In the genomic region with DNA sequence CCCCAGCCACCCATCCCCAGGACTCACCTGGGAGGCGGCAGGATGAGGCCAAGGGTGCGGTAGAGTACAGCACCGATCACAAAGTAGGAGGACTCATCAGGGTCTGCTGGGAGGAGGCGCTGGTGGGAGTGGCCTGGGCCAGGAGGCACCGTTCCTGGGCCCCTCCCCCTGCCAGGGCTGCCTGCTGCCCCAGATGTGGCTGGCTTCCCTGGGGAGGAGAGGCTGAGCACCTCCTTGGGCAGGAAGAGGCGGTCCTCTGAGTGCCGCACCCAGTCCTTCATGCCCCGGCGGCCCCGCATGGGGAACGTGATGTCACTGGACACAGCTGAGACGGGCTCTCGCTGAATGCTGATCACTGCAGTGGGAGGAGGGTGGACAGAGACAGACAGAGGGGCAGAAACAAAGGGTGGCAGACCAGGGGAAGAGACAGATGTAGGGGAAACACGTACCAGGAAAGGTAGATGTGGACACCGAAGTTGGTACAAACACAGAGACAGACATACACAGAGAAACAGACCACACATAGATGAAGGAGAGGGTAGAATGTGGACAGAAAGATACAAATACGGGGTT, we compare ENCODE assay signal across 10 cellular contexts. TPM values are rescaled to one million over a fixed set of nuclear protein-coding genes. Genes with fewer than 3 reads are reported as not detected.
DNase-seq lines count a peak whose midpoint lies in the region; ATAC-seq and TF ChIP-seq lines count a peak whose summit lies in the region.
"Had no signal": no experiment of that assay in that cellular context is flagged by ENCODE, and none has a peak within 500 bp of the region (broad histone marks: within the 10 kb centered on the region; RNA-seq: fewer than 3 reads in every experiment).

No MANE protein-coding gene starts in this region.

- peak; percentile 65 for DNase-seq in activated CD4-positive, alpha-beta T cell treated with anti-CD3 and anti-CD28 coated beads, Interleukin-2, amount 10 ng/mL, durations not matched to agents 7 days and 5 days
- DNase-seq in central memory CD8-positive, alpha-beta T cell (ENCODE audit: low spot score in 2 of 2), result no peak
- DNase-seq in stimulated activated CD4-positive, alpha-beta T cell treated with anti-CD3 and anti-CD28 coated beads, Interleukin-4, amount 100 ng/mL, for 24 hours, result peak; percentile 34
- DNase-seq in NCI-H1105 treated with DMSO at 0.1 percent for 48 hours (lab: John Stamatoyannopoulos, UW), result no peak
- DNase-seq in NCI-H2171 treated with DMSO at 0.1 percent for 48 hours (lab: John Stamatoyannopoulos, UW), result no peak
- DNase-seq in progenitor cell of endocrine pancreas (ENCODE audit: low spot score, unreplicated experiment), result no peak
- DNase-seq: head of caudate nucleus, IMR-90 had no signal

- ATAC-seq in central memory CD8-positive, alpha-beta T cell (replicated peaks; ENCODE audit: extremely low read depth, poor library complexity, severe bottlenecking), result peak; percentile 35
- no peak for ATAC-seq in HG02981 (IDR thresholded peaks at IDR 0.05; ENCODE audit: unreplicated experiment)

- H3K4me3 Mint-ChIP-seq in IgD-negative memory B cell, result peak overlapping the region in 3 of 4 donors; percentile 1 to 68 (median 58)
- no peak overlapping the region for H3K4me3 Mint-ChIP-seq in activated CD4-positive, alpha-beta T cell treated with anti-CD3 and anti-CD28 coated beads, Interleukin-2, amount 10 ng/mL, durations not matched to agents 7 days and 5 days
- no peak overlapping the region for H3K4me3 Mint-ChIP-seq in central memory CD8-positive, alpha-beta T cell
- H3K4me3 Mint-ChIP-seq in progenitor cell of endocrine pancreas (ENCODE audit: low read depth), result no peak overlapping the region

- H3K9me3 Mint-ChIP-seq in IgD-negative memory B cell, result no peaks in the 10 kb centered on the region
- H3K9me3 Mint-ChIP-seq in activated CD4-positive, alpha-beta T cell treated with anti-CD3 and anti-CD28 coated beads, Interleukin-2, amount 10 ng/mL, durations not matched to agents 7 days and 5 days, result no peaks in the 10 kb centered on the region
- H3K9me3 Mint-ChIP-seq in central memory CD8-positive, alpha-beta T cell, result no peaks in the 10 kb centered on the region
- no peaks in the 10 kb centered on the region for H3K9me3 Mint-ChIP-seq in progenitor cell of endocrine pancreas (ENCODE audit: low read depth)

- H3K27me3 Mint-ChIP-seq in IgD-negative memory B cell (peaks cover 1% of the 10 kb centered on the region), progenitor cell of endocrine pancreas (peaks cover 9% of the 10 kb centered on the region)
- H3K27me3 Mint-ChIP-seq in activated CD4-positive, alpha-beta T cell treated with anti-CD3 and anti-CD28 coated beads, Interleukin-2, amount 10 ng/mL, durations not matched to agents 7 days and 5 days, result no peaks in the 10 kb centered on the region
- no peaks in the 10 kb centered on the region for H3K27me3 Mint-ChIP-seq in central memory CD8-positive, alpha-beta T cell

- peaks cover 2% of the 10 kb centered on the region for H3K36me3 Mint-ChIP-seq in IgD-negative memory B cell
- no peaks in the 10 kb centered on the region for H3K36me3 Mint-ChIP-seq in activated CD4-positive, alpha-beta T cell treated with anti-CD3 and anti-CD28 coated beads, Interleukin-2, amount 10 ng/mL, durations not matched to agents 7 days and 5 days (ENCODE audit: low read depth)
- no peaks in the 10 kb centered on the region for H3K36me3 Mint-ChIP-seq in central memory CD8-positive, alpha-beta T cell (ENCODE audit: insufficient read depth)
- no peaks in the 10 kb centered on the region for H3K36me3 Mint-ChIP-seq in progenitor cell of endocrine pancreas (ENCODE audit: insufficient read depth)

- POLR2A ChIA-PET in activated CD4-positive, alpha-beta T cell treated with anti-CD3 and anti-CD28 coated beads, Interleukin-2, amount 10 ng/mL, durations not matched to agents 7 days and 5 days (lab: Charles Lee), result no interaction called here

- H3K4me1 Mint-ChIP-seq in IgD-negative memory B cell (peaks cover 13 to 26% (median 23%) of the 10 kb centered on the region in 3 donors), progenitor cell of endocrine pancreas (ENCODE audit: low read depth) (no peaks in the 10 kb centered on the region)
- peaks cover 12% of the 10 kb centered on the region for H3K4me1 Mint-ChIP-seq in activated CD4-positive, alpha-beta T cell treated with anti-CD3 and anti-CD28 coated beads, Interleukin-2, amount 10 ng/mL, durations not matched to agents 7 days and 5 days
- H3K4me1 Mint-ChIP-seq in central memory CD8-positive, alpha-beta T cell, result peaks cover 11% of the 10 kb centered on the region

- CTCF ChIA-PET in activated CD4-positive, alpha-beta T cell treated with anti-CD3 and anti-CD28 coated beads, Interleukin-2, amount 10 ng/mL, durations not matched to agents 7 days and 5 days (lab: Charles Lee), result interaction anchor here (0.7 to 1.2 kb wide), 2 partner anchors 50 to 59 kb away, joined by 3 read pairs; no protein-coding TSS in a partner anchor

- H3K27ac Mint-ChIP-seq in IgD-negative memory B cell (peak overlapping the region; percentile 70 to 86 (median 81)), progenitor cell of endocrine pancreas (no peak overlapping the region)
- H3K27ac Mint-ChIP-seq in activated CD4-positive, alpha-beta T cell treated with anti-CD3 and anti-CD28 coated beads, Interleukin-2, amount 10 ng/mL, durations not matched to agents 7 days and 5 days, result peak overlapping the region; percentile 81
- no peak overlapping the region for H3K27ac Mint-ChIP-seq in central memory CD8-positive, alpha-beta T cell (ENCODE audit: low read depth)

- TF ChIP-seq CTCF in progenitor cell of endocrine pancreas (IDR thresholded peaks at IDR 0.05; ENCODE audit: unreplicated experiment), result no peak

RNA-seq across cellular contexts. Expression of a gene that starts 24.8 kb away (rescaled TPM):
- 0.97 TPM for polyA plus RNA-seq in IgD-negative memory B cell
- under 1 TPM; 0.27 to 0.31 TPM for total RNA-seq in activated CD4-positive, alpha-beta T cell treated with anti-CD3 and anti-CD28 coated beads, Interleukin-2, amount 10 ng/mL, durations not matched to agents 7 days and 5 days
- 4.6 and 5.5 TPM in 2 replicates for total RNA-seq in progenitor cell of endocrine pancreas

RNA-seq across cellular contexts. Expression of a gene that starts 35.5 kb away (rescaled TPM):
- not detected for polyA plus RNA-seq in IgD-negative memory B cell
- not detected for total RNA-seq in activated CD4-positive, alpha-beta T cell treated with anti-CD3 and anti-CD28 coated beads, Interleukin-2, amount 10 ng/mL, durations not matched to agents 7 days and 5 days
- total RNA-seq in progenitor cell of endocrine pancreas, result 0.67 and 2.1 TPM in 2 replicates

Comparison
In these comparisons a context has a peak if more than half of its experiments do, and no peak if none do; other contexts are left out.
1. H3K27ac Mint-ChIP-seq: peak in IgD-negative memory B cell (3 of 3) and activated CD4-positive, alpha-beta T cell treated with anti-CD3 and anti-CD28 coated beads, Interleukin-2, amount 10 ng/mL, durations not matched to agents 7 days and 5 days (single experiment); none in central memory CD8-positive, alpha-beta T cell (single experiment) and progenitor cell of endocrine pancreas (single experiment).
2. H3K4me3 Mint-ChIP-seq: peak in IgD-negative memory B cell (3 of 4); none in activated CD4-positive, alpha-beta T cell treated with anti-CD3 and anti-CD28 coated beads, Interleukin-2, amount 10 ng/mL, durations not matched to agents 7 days and 5 days (single experiment), central memory CD8-positive, alpha-beta T cell (single experiment) and progenitor cell of endocrine pancreas (single experiment).
3. DNase-seq: peak in activated CD4-positive, alpha-beta T cell treated with anti-CD3 and anti-CD28 coated beads, Interleukin-2, amount 10 ng/mL, durations not matched to agents 7 days and 5 days (single experiment) and stimulated activated CD4-positive, alpha-beta T cell treated with anti-CD3 and anti-CD28 coated beads, Interleukin-4, amount 100 ng/mL, for 24 hours (single experiment); none in central memory CD8-positive, alpha-beta T cell (0 of 2), NCI-H1105 treated with DMSO at 0.1 percent for 48 hours (single experiment), NCI-H2171 treated with DMSO at 0.1 percent for 48 hours (single experiment) and progenitor cell of endocrine pancreas (single experiment).